32 cellular contexts compared by ENCODE assay signal in genomic region chr1:230226004-230226800, GRCh38.
"Had no signal": no experiment of that assay in that cellular context is flagged by ENCODE, and none has a peak within 500 bp of the region (broad histone marks: within the 10 kb centered on the region; RNA-seq: fewer than 3 reads in every experiment).

No MANE protein-coding gene starts in this region.

- H3K4me3 Mint-ChIP-seq: activated naive CD8-positive, alpha-beta T cell; mesothelial cell of epicardium; naive B cell; nephron progenitor cell; T-helper 17 cell; type B pancreatic cell had no signal

- H3K36me3 Mint-ChIP-seq: mesothelial cell of epicardium had no signal

- H3K4me3 ChIP-seq: breast epithelium, esophagus squamous epithelium, gastrocnemius medialis, ovary, suprapubic skin, uterus had no signal

- DNase-seq: activated CD4-positive, alpha-beta T cell treated with anti-CD3 and anti-CD28 coated beads for 48 hours; activated CD4-positive, alpha-beta T cell treated with anti-CD3 and anti-CD28 coated beads, Interleukin-2, amount 50 U/mL, for 48 hours; activated CD8-positive, alpha-beta memory T cell treated with anti-CD3 and anti-CD28 coated beads for 24 hours; activated effector memory CD4-positive, alpha-beta T cell treated with Interleukin-2 at 50 U/mL for 16 hours; activated naive CD4-positive, alpha-beta T cell treated with Interleukin-2 at 50 U/mL for 16 hours; central memory CD4-positive, alpha-beta T cell; dermis blood vessel endothelial cell; effector CD4-positive, alpha-beta T cell; esophagus squamous epithelium; gastrocnemius medialis; glutamatergic neuron; left ventricle myocardium superior; mammary epithelial cell; naive B cell; nephron progenitor cell; ovary; stimulated activated CD4-positive, alpha-beta T cell treated with anti-CD3 and anti-CD28 coated beads, Interleukin-15, amount 100 ng/mL, for 24 hours; stimulated activated CD4-positive, alpha-beta T cell treated with anti-CD3 and anti-CD28 coated beads, Interleukin-2, amount 100 ng/mL, for 24 hours; stimulated activated naive CD4-positive, alpha-beta T cell; T-helper 17 cell; T1000; uterus; WERI-Rb-1 had no signal

- H3K36me3 ChIP-seq: breast epithelium, gastrocnemius medialis, ovary, suprapubic skin, uterus had no signal

- H3K27ac ChIP-seq: breast epithelium, epithelial cell of prostate, gastrocnemius medialis, neutrophil, ovary, suprapubic skin, uterus, WERI-Rb-1 had no signal

- H3K9me3 Mint-ChIP-seq: mesothelial cell of epicardium, naive B cell, nephron progenitor cell, type B pancreatic cell had no signal

- H3K9me3 ChIP-seq: breast epithelium, esophagus squamous epithelium, gastrocnemius medialis, neutrophil, ovary, suprapubic skin, uterus had no signal

- H3K4me1 ChIP-seq: breast epithelium, suprapubic skin, uterus had no signal

- H3K27me3 ChIP-seq: breast epithelium, esophagus squamous epithelium, gastrocnemius medialis, neutrophil, ovary, suprapubic skin, uterus had no signal

- ATAC-seq: activated CD4-positive, CD25-positive, alpha-beta regulatory T cell treated with anti-CD3 and anti-CD28 coated beads, Interleukin-2, amount 50 U/mL, for 24 hours; gastrocnemius medialis; left ventricle myocardium superior; T-helper 17 cell had no signal

- H3K27ac Mint-ChIP-seq: activated naive CD8-positive, alpha-beta T cell; mesothelial cell of epicardium; nephron progenitor cell; progenitor cell of endocrine pancreas; T-helper 17 cell; type B pancreatic cell had no signal

- H3K27me3 Mint-ChIP-seq: activated naive CD8-positive, alpha-beta T cell; naive B cell; progenitor cell of endocrine pancreas; T-helper 17 cell; type B pancreatic cell had no signal
